Comparison of ENCODE assay signal across 15 cellular contexts in the genomic region with DNA sequence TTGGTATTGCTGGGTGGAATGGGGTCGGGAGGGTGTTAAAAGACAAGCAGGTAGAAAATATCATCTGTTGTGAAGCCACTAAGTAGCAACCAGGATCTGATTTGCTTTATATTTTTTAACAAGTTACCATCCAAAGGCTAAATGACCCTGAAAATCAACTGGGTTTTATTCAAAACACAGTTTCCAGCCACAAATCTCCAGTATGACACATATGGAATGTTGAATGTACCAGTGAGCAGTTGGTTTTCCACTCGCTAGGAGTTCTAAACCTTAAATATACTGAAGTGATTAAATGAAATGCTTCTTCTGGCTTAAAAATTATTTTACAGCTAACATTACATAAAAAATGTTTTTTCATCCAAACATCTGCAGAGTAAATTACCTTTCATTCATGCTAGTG.
"Had no signal": no experiment of that assay in that cellular context is flagged by ENCODE, and none has a peak within 500 bp of the region (broad histone marks: within the 10 kb centered on the region; RNA-seq: fewer than 3 reads in every experiment).

No MANE protein-coding gene starts in this region.

- H3K9me3 Mint-ChIP-seq: activated B cell treated with CpG ODN at 0.5 μM for 24 hours; activated CD4-positive, alpha-beta T cell treated with anti-CD3 and anti-CD28 coated beads, Interleukin-2, amount 10 ng/mL, durations not matched to agents 7 days and 5 days; activated T-helper 2 cell treated with anti-CD3 and anti-CD28 coated beads, Interferon-gamma antibody, Interleukin-2, Interleukin-4, amounts not matched to agents 10 μg/mL and 5 μg/mL and 100 μg/mL, durations not matched to agents 14 hours and 24 hours and 36 hours; stimulated activated memory B cell treated with anti-CD40 and anti-IgM and Interleukin-4, amounts not matched to agents 10 μg/mL and 1 μg/mL and 100 μg/mL, for 72 hours; T-helper 1 cell treated with Interleukin-12 subunit alpha and Interleukin-12 subunit beta and Interleukin-4 antibody, amounts not matched to agents 30 μg/mL and 1 μg/mL, for 36 hours had no signal

- H3K27me3 Mint-ChIP-seq: activated B cell treated with CpG ODN at 0.5 μM for 24 hours; activated CD4-positive, alpha-beta T cell treated with anti-CD3 and anti-CD28 coated beads, Interleukin-2, amount 10 ng/mL, durations not matched to agents 7 days and 5 days; activated naive CD4-positive, alpha-beta T cell treated with anti-CD3 and anti-CD28 coated beads, Interleukin-2, amount 10 ng/mL, durations not matched to agents 7 days and 5 days; stimulated activated memory B cell treated with anti-CD40 and anti-IgM and Interleukin-4, amounts not matched to agents 10 μg/mL and 1 μg/mL and 100 μg/mL, for 72 hours had no signal

- H3K79me2 ChIP-seq: parathyroid adenoma had no signal

- H3K36me3 ChIP-seq: esophagus squamous epithelium, heart left ventricle, tibial nerve had no signal

- H3K4me3 ChIP-seq: esophagus squamous epithelium, heart left ventricle, tibial nerve had no signal

- H2AFZ ChIP-seq: parathyroid adenoma had no signal

- H3K27me3 ChIP-seq: esophagus squamous epithelium, heart left ventricle, tibial nerve had no signal

- H3K4me1 Mint-ChIP-seq: activated B cell treated with CpG ODN at 0.5 μM for 24 hours; activated CD4-positive, alpha-beta T cell treated with anti-CD3 and anti-CD28 coated beads, Interleukin-2, amount 10 ng/mL, durations not matched to agents 7 days and 5 days; activated naive CD4-positive, alpha-beta T cell treated with anti-CD3 and anti-CD28 coated beads, Interleukin-2, amount 10 ng/mL, durations not matched to agents 7 days and 5 days; neural crest cell; stimulated activated memory B cell treated with anti-CD40 and anti-IgM and Interleukin-4, amounts not matched to agents 10 μg/mL and 1 μg/mL and 100 μg/mL, for 72 hours had no signal

- DNase-seq: activated B cell treated with CpG ODN at 0.5 μM for 24 hours; activated CD4-positive, alpha-beta T cell treated with anti-CD3 and anti-CD28 coated beads, Interleukin-2, amount 10 ng/mL, durations not matched to agents 7 days and 5 days; activated naive CD4-positive, alpha-beta T cell treated with anti-CD3 and anti-CD28 coated beads, Interleukin-2, amount 10 ng/mL, durations not matched to agents 7 days and 5 days; activated T-cell treated with anti-CD3 and anti-CD28 coated beads for 4 hours; esophagus squamous epithelium; heart left ventricle; islet precursor cell had no signal

- H3K9me3 ChIP-seq: esophagus squamous epithelium, heart left ventricle, tibial nerve had no signal

- FAIRE-seq: bronchial epithelial cell had no signal

- H3K36me3 Mint-ChIP-seq: activated naive CD4-positive, alpha-beta T cell treated with anti-CD3 and anti-CD28 coated beads, Interleukin-2, amount 10 ng/mL, durations not matched to agents 7 days and 5 days; stimulated activated memory B cell treated with anti-CD40 and anti-IgM and Interleukin-4, amounts not matched to agents 10 μg/mL and 1 μg/mL and 100 μg/mL, for 72 hours had no signal

- H3K27ac ChIP-seq: esophagus squamous epithelium, parathyroid adenoma, tibial nerve had no signal

- H3K27ac Mint-ChIP-seq: activated B cell treated with CpG ODN at 0.5 μM for 24 hours; activated CD4-positive, alpha-beta T cell treated with anti-CD3 and anti-CD28 coated beads, Interleukin-2, amount 10 ng/mL, durations not matched to agents 7 days and 5 days; activated naive CD4-positive, alpha-beta T cell treated with anti-CD3 and anti-CD28 coated beads, Interleukin-2, amount 10 ng/mL, durations not matched to agents 7 days and 5 days; activated T-helper 2 cell treated with anti-CD3 and anti-CD28 coated beads, Interferon-gamma antibody, Interleukin-2, Interleukin-4, amounts not matched to agents 10 μg/mL and 5 μg/mL and 100 μg/mL, durations not matched to agents 14 hours and 24 hours and 36 hours; stimulated activated memory B cell treated with anti-CD40 and anti-IgM and Interleukin-4, amounts not matched to agents 10 μg/mL and 1 μg/mL and 100 μg/mL, for 72 hours; T-helper 1 cell treated with Interleukin-12 subunit alpha and Interleukin-12 subunit beta and Interleukin-4 antibody, amounts not matched to agents 30 μg/mL and 1 μg/mL, for 36 hours had no signal

- H3K9ac ChIP-seq: parathyroid adenoma had no signal

- H3K4me3 Mint-ChIP-seq: activated B cell treated with CpG ODN at 0.5 μM for 24 hours; activated CD4-positive, alpha-beta T cell treated with anti-CD3 and anti-CD28 coated beads, Interleukin-2, amount 10 ng/mL, durations not matched to agents 7 days and 5 days; activated naive CD4-positive, alpha-beta T cell treated with anti-CD3 and anti-CD28 coated beads, Interleukin-2, amount 10 ng/mL, durations not matched to agents 7 days and 5 days; neural crest cell; stimulated activated memory B cell treated with anti-CD40 and anti-IgM and Interleukin-4, amounts not matched to agents 10 μg/mL and 1 μg/mL and 100 μg/mL, for 72 hours; T-helper 1 cell treated with Interleukin-12 subunit alpha and Interleukin-12 subunit beta and Interleukin-4 antibody, amounts not matched to agents 30 μg/mL and 1 μg/mL, for 36 hours had no signal

- H3K4me1 ChIP-seq: esophagus squamous epithelium, parathyroid adenoma had no signal

- ATAC-seq: left lobe of liver; stimulated activated memory B cell treated with anti-CD40 and anti-IgM and Interleukin-4, amounts not matched to agents 10 μg/mL and 1 μg/mL and 100 μg/mL, for 72 hours had no signal
